ENCODE assay signal across 1 cellular context in the genomic region with DNA sequence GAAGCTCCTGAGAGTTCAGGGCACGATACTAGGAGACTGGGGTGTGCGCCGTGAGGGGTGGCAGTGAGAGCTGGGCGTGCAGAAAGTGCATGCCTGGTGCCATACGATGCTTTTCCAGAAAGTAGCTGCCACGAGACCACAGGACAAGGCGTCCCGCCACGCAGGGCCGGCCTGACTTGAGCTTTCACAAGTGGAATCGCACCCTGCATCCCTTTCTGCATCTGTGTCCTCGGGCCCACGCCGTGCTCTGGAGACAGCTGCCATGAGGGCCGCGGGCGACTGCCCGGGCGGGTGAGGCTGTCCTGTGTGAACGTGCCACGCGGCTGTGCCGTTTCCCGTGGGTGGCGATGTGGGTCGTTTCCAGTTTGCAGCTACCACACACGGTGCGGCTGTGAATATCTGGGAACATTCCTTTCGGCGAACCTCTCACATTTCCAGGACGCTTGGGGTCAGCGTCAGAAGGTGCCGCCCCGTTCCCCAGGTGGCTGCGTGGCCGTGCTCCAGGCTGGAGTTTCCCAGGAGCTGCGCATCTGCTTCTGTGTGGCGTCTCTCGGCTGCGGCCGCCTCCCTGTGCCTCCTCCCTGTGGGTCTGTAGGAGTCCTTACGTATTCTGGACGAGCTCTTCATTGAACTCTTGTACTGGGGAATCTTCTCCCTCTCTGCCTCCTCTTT.
TF ChIP-seq lines count a peak whose summit lies in the region.

No MANE protein-coding gene starts in this region.

TF ChIP-seq in HepG2, 621 proteins besides CTCF, POLR2A, EP300 and RAD21:
- TF ChIP-seq, protein P1, sequence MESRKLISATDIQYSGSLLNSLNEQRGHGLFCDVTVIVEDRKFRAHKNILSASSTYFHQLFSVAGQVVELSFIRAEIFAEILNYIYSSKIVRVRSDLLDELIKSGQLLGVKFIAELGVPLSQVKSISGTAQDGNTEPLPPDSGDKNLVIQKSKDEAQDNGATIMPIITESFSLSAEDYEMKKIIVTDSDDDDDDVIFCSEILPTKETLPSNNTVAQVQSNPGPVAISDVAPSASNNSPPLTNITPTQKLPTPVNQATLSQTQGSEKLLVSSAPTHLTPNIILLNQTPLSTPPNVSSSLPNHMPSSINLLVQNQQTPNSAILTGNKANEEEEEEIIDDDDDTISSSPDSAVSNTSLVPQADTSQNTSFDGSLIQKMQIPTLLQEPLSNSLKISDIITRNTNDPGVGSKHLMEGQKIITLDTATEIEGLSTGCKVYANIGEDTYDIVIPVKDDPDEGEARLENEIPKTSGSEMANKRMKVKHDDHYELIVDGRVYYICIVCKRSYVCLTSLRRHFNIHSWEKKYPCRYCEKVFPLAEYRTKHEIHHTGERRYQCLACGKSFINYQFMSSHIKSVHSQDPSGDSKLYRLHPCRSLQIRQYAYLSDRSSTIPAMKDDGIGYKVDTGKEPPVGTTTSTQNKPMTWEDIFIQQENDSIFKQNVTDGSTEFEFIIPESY (CRISPR knock-in tag; IDR thresholded peaks at IDR 0.05): peak; percentile 19; the same call in 1 of the 2 replicates
- TF ChIP-seq, protein P2, sequence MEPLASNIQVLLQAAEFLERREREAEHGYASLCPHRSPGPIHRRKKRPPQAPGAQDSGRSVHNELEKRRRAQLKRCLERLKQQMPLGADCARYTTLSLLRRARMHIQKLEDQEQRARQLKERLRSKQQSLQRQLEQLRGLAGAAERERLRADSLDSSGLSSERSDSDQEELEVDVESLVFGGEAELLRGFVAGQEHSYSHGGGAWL (CRISPR knock-in tag; IDR thresholded peaks at IDR 0.05): no peak
TF ChIP-seq in HepG2: peak in this region for 1.
